Comparison of ENCODE assay signal across 7 cellular contexts in genomic region chr19:5719961-5720790, GRCh38.
A peak's percentile ranks its signal among the peaks of the same experiment; 100 is the strongest.
DNase-seq lines count a peak whose midpoint lies in the region; ATAC-seq and TF ChIP-seq lines count a peak whose summit lies in the region.

A gene with protein sequence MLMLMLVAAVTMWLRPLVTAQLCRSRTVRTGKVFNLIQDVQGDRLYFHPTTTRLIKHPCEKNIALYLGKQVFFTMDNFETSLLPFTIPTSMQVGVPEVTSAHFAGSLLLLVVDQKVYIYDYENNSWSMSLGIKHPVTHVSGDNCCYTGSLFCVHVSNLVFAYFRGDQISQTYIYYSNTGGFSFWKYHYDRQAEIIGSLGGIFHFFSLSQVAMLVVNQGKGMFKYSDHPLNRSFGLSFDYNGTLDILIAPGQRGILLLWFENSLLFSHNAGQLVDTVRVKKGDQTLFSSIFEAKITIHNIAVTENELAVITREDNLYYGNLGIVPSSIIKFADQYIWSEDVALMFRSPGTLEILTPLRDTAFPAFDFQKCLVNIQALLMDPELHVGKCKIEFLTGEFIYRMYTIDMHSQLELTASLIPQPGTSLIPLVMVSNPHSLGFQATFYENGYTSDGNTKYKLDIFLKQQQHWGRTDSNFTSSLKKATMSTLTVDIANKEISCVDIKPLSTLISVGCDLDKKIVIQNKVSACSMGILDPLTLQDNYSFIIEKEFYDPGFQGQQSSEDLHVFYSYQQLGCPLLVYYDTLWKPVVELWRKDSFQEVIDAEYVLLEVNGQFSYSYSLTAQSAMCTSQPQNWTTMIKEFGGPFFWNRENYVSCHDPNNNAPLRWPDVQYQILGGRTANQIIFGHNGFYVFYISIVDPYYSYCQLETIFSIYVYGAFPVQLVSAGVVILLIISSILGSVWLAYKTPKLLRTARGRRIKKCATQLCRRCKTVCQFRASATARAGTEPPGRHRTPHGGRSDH (plus strand): TSS chr19:5720637. CDS start chr19:5720738, 101 bp downstream.
A gene with protein sequence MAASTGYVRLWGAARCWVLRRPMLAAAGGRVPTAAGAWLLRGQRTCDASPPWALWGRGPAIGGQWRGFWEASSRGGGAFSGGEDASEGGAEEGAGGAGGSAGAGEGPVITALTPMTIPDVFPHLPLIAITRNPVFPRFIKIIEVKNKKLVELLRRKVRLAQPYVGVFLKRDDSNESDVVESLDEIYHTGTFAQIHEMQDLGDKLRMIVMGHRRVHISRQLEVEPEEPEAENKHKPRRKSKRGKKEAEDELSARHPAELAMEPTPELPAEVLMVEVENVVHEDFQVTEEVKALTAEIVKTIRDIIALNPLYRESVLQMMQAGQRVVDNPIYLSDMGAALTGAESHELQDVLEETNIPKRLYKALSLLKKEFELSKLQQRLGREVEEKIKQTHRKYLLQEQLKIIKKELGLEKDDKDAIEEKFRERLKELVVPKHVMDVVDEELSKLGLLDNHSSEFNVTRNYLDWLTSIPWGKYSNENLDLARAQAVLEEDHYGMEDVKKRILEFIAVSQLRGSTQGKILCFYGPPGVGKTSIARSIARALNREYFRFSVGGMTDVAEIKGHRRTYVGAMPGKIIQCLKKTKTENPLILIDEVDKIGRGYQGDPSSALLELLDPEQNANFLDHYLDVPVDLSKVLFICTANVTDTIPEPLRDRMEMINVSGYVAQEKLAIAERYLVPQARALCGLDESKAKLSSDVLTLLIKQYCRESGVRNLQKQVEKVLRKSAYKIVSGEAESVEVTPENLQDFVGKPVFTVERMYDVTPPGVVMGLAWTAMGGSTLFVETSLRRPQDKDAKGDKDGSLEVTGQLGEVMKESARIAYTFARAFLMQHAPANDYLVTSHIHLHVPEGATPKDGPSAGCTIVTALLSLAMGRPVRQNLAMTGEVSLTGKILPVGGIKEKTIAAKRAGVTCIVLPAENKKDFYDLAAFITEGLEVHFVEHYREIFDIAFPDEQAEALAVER (minus strand): TSS chr19:5720146. CDS start chr19:5720132, 14 bp downstream.

- TF ChIP-seq CTCF in astrocyte of the cerebellum (IDR thresholded peaks at IDR 0.05; ENCODE audit: low read depth, low read length, missing control alignments), result peak; percentile 90

- DNase-seq in NCI-H187 treated with DMSO at 0.1 percent for 48 hours (lab: John Stamatoyannopoulos, UW) (peak; percentile 56), T-helper 22 cell (ENCODE audit: low read depth) (peak; percentile 96), astrocyte of the cerebellum (ENCODE audit: low read depth) (peak; percentile 96), hepatic stellate cell (ENCODE audit: low spot score) (peak; percentile 99)

- H3K27ac ChIP-seq in rectal smooth muscle tissue (ENCODE audit: low read depth, low read length), result peak within 1 kb of the TSS; percentile 94

- in situ Hi-C loops in astrocyte of the cerebellum (cut with HindIII; ENCODE audit: low sequenced_read_pairs), result no loop called here

- peaks cover 11% of the 10 kb centered on the region for H3K4me1 ChIP-seq in rectal smooth muscle tissue (ENCODE audit: control insufficient read depth, insufficient read depth, low read length)

- H3K9ac ChIP-seq in rectal smooth muscle tissue (ENCODE audit: low read length), result peak within 1 kb of the TSS; percentile 83

- H3K27me3 ChIP-seq in rectal smooth muscle tissue (ENCODE audit: control insufficient read depth, insufficient read depth, low read length), result no peaks in the 10 kb centered on the region

- ATAC-seq in GM18502 (IDR thresholded peaks at IDR 0.05; ENCODE audit: poor library complexity, unreplicated experiment) (peak; percentile 80), HG02970 (IDR thresholded peaks at IDR 0.05; ENCODE audit: low FRiP score, unreplicated experiment) (peak; percentile 93)

- H3K4me3 ChIP-seq in astrocyte of the cerebellum (ENCODE audit: low read depth, low read length) (peak within 1 kb of the TSS; percentile 80), rectal smooth muscle tissue (ENCODE audit: low read length) (peak within 1 kb of the TSS; percentile 95)

- no peaks in the 10 kb centered on the region for H3K36me3 ChIP-seq in rectal smooth muscle tissue (ENCODE audit: control insufficient read depth, insufficient read depth, low read length)

Comparison
In these comparisons a context has a peak if more than half of its experiments do, and no peak if none do; other contexts are left out.
1. Peak in every context shown above with its lines: DNase-seq, ATAC-seq, H3K4me3 ChIP-seq and H3K27ac ChIP-seq.